8 cellular contexts compared by ENCODE assay signal in the genomic region with DNA sequence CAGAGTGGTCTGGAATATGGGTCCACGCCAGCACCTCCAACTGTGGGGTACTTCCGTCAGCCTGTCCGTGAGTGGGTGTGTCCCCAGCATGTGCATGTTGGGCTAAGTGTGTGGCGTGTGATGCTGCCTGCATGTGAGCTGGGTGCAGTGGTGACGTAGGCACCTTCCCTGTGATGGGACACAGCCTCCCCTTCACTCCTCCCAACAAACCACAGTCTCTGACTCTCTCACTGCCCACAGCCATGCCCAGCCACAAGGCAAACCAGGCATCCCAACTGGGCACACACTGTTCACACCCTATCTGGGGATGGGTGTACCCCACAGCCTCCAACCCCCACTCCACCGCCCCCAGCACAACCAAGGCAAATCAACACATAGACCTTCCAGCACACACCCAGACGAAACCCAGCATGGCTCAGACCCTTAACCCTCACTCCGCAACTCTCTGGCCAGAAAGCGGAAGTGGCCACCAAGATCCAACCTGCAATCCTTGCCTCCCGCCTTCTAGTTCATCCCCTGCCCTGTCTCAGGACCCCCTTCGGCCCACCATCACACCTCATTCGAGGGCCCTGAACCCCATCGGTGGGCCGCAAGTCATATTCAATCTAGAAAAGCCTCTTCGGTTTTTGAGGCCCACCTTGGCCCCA. TPM values are rescaled to one million over a fixed set of nuclear protein-coding genes. Genes with fewer than 3 reads are reported as not detected.
DNase-seq lines count a peak whose midpoint lies in the region; TF ChIP-seq lines count a peak whose summit lies in the region.

No MANE protein-coding gene starts in this region.

- TF ChIP-seq POLR2A in GM19193 (IDR thresholded peaks at IDR 0.05; ENCODE audit: extremely low read depth, insufficient read depth, insufficient read length) (peak; percentile 20), esophagus muscularis mucosa (IDR thresholded peaks at IDR 0.05; ENCODE audit: low read depth) (no peak)

- no peak overlapping the region for H3K9ac ChIP-seq in SU-DHL-6 (ENCODE audit: low read length)

- no peak overlapping the region for H3K4me3 ChIP-seq in SU-DHL-6 (ENCODE audit: insufficient read depth, low read length, poor library complexity, severe bottlenecking)
- peak overlapping the region; percentile 57 to 64 (median 60) for H3K4me3 ChIP-seq in esophagus muscularis mucosa

- H3K4me1 Mint-ChIP-seq in progenitor cell of endocrine pancreas (ENCODE audit: low read depth), result peaks cover 15% of the 10 kb centered on the region

- no peak for TF ChIP-seq CTCF in SU-DHL-6 (IDR thresholded peaks at IDR 0.05; ENCODE audit: insufficient read depth, low read length, poor library complexity, severe bottlenecking)
- TF ChIP-seq CTCF in esophagus muscularis mucosa (IDR thresholded peaks at IDR 0.05), result no peak
- TF ChIP-seq CTCF in progenitor cell of endocrine pancreas (IDR thresholded peaks at IDR 0.05; ENCODE audit: unreplicated experiment), result no peak

- no peaks in the 10 kb centered on the region for H3K36me3 Mint-ChIP-seq in progenitor cell of endocrine pancreas (ENCODE audit: insufficient read depth)

- peak overlapping the region; percentile 61 for H3K4me3 Mint-ChIP-seq in progenitor cell of endocrine pancreas (ENCODE audit: low read depth)

- peaks cover 11 to 77% (median 62%) of the 10 kb centered on the region in 4 donors for H3K4me1 ChIP-seq in esophagus muscularis mucosa

- H3K27me3 Mint-ChIP-seq in progenitor cell of endocrine pancreas, result peaks cover 62% of the 10 kb centered on the region

- DNase-seq in esophagus muscularis mucosa (ENCODE audit: extremely low spot score), result no peak
- no peak for DNase-seq in progenitor cell of endocrine pancreas (ENCODE audit: low spot score, unreplicated experiment)
- no peak for DNase-seq in posterior vena cava (ENCODE audit: low spot score)
- DNase-seq in NCI-H1092 treated with DMSO at 0.1 percent for 48 hours (lab: John Stamatoyannopoulos, UW), result no peak
- no peak for DNase-seq in NCI-H748 (lab: John Stamatoyannopoulos, UW; ENCODE audit: unreplicated experiment)
- no peak for DNase-seq in SHP77 treated with DMSO at 0.1 percent for 48 hours (lab: John Stamatoyannopoulos, UW)

- 55% methylated on average over 10 of the region's 15 CpGs for WGBS in esophagus muscularis mucosa

- H3K9me2 ChIP-seq in SU-DHL-6 (replicated peaks; ENCODE audit: insufficient read depth, low read length), result no peaks in the 10 kb centered on the region

- TF ChIP-seq EP300 in esophagus muscularis mucosa (IDR thresholded peaks at IDR 0.05), result peak; percentile 69

- H3K27me3 ChIP-seq in SU-DHL-6 (ENCODE audit: low read length), result no peaks in the 10 kb centered on the region
- H3K27me3 ChIP-seq in esophagus muscularis mucosa, result peaks cover 0 to 57% (median 14%) of the 10 kb centered on the region in 4 donors

- intact Hi-C loops in esophagus muscularis mucosa (cut with DNase I), result no loop called here
- intact Hi-C loops in posterior vena cava (cut with DNase I), result no loop called here

- no peaks in the 10 kb centered on the region for H4K20me1 ChIP-seq in SU-DHL-6 (ENCODE audit: low read depth, low read length)

- H3F3A ChIP-seq in SU-DHL-6 (ENCODE audit: insufficient read depth), result no peaks in the 10 kb centered on the region

- H3K9me3 ChIP-seq in SU-DHL-6 (ENCODE audit: insufficient read depth, low read length) (no peaks in the 10 kb centered on the region), esophagus muscularis mucosa (no peaks in the 10 kb centered on the region)

- peak overlapping the region; percentile 79 for H3K27ac Mint-ChIP-seq in progenitor cell of endocrine pancreas

- H3K36me3 ChIP-seq in SU-DHL-6 (ENCODE audit: low read length) (no peaks in the 10 kb centered on the region), esophagus muscularis mucosa (peaks cover 0 to 13% (median 3%) of the 10 kb centered on the region in 4 donors)

- H3K27ac ChIP-seq in SU-DHL-6 (ENCODE audit: low read depth, low read length), result no peak overlapping the region
- H3K27ac ChIP-seq in esophagus muscularis mucosa (replicated peaks in 1 of 4), result peak overlapping the region; percentile 85 to 99 (median 90)

- no peaks in the 10 kb centered on the region for H3K9me3 Mint-ChIP-seq in progenitor cell of endocrine pancreas (ENCODE audit: low read depth)

- H3K79me2 ChIP-seq in SU-DHL-6 (ENCODE audit: insufficient read depth, low read length), result no peaks in the 10 kb centered on the region

- H3K4me2 ChIP-seq in SU-DHL-6 (ENCODE audit: low read depth, low read length, poor library complexity, severe bottlenecking), result peak overlapping the region; percentile 45

- no peak overlapping the region for H2AFZ ChIP-seq in SU-DHL-6 (ENCODE audit: low read depth, low read length, severe bottlenecking)

RNA-seq across cellular contexts. Expression of gene PSD, which starts 10.4 kb away (rescaled TPM):
- total RNA-seq in esophagus muscularis mucosa, result 100 to 1,000 TPM in 2 of 4 donors, 10 to 100 TPM in 2; 88.0 to 268 (median 108) TPM
- total RNA-seq in progenitor cell of endocrine pancreas, result 8.9 and 10.7 TPM in 2 replicates
- under 1 TPM; 0.24 to 0.83 TPM for total RNA-seq in posterior vena cava

RNA-seq across cellular contexts. Expression of gene FBXL15, which starts 12.4 kb away (rescaled TPM):
- total RNA-seq in esophagus muscularis mucosa (10 to 100 TPM; 19.5 to 45.9 (median 29.0) TPM), progenitor cell of endocrine pancreas (14.0 and 14.9 TPM in 2 replicates), posterior vena cava (10 to 100 TPM; 10.8 to 12.4 TPM)

RNA-seq across cellular contexts. Expression of gene NFKB2, which starts 12.7 kb away (rescaled TPM):
- 10 to 100 TPM; 18.7 to 47.0 (median 41.2) TPM for total RNA-seq in esophagus muscularis mucosa
- 21.6 and 23.1 TPM in 2 replicates for total RNA-seq in progenitor cell of endocrine pancreas
- total RNA-seq in posterior vena cava, result 10 to 100 TPM; 21.5 to 44.7 TPM

RNA-seq across cellular contexts. Expression of gene CUEDC2, which starts 24.2 kb away (rescaled TPM):
- 10 to 100 TPM; 61.0 to 92.7 (median 71.2) TPM for total RNA-seq in esophagus muscularis mucosa
- 69.9 and 70.5 TPM in 2 replicates for total RNA-seq in progenitor cell of endocrine pancreas
- total RNA-seq in posterior vena cava, result 10 to 100 TPM; 35.7 to 40.9 TPM

RNA-seq across cellular contexts. Expression of gene C10orf95, which starts 43.1 kb away (rescaled TPM):
- total RNA-seq in esophagus muscularis mucosa (1 to 10 TPM in 1 of 4 donors, not detected in 3; 1.0 TPM), progenitor cell of endocrine pancreas (0.73 and 0.77 TPM in 2 replicates), posterior vena cava (not detected)
